Comparison of ENCODE assay signal across 1 cellular context in the genomic region with DNA sequence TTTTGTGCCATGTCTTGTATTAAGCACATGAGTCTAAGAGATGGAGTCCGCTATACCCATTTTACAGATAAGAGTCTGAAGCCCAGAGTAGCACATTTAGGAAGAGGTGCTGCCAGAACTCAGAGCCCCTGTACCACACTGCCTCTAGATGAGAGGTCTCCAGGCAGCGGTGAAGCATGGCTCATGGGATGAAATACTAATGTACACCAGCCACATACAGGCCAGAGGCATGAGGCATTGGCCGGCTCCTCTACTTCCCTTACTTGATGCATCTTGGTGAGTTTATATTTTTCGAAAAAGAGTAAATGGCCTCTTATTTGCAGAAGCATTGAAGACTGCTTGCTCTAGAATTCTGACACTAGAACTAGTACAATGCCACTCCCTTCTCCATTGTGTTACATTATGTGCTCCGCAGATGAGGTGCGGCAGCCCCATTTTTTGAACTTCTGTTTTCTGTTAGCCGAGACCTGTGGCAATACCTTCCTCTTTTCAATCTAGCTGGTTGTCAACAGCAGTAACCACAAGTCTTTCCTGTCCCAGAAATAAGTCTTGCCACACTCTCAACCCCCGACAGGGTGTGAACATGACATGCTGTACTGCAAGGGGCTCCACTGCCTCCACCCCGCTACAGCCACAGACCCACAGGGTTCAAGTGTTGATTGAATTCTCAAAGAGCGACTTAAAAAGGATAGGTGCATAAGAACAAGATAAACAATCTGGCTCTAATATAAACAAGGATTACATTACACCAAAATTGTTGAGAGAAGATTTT.
A peak's percentile ranks its signal among the peaks of the same experiment; 100 is the strongest.
TF ChIP-seq lines count a peak whose summit lies in the region.

No MANE protein-coding gene starts in this region.

TF ChIP-seq in K562, 482 proteins besides CTCF, POLR2A, EP300 and RAD21 (continued from another document and continues in another):
- TF ChIP-seq, protein P1, sequence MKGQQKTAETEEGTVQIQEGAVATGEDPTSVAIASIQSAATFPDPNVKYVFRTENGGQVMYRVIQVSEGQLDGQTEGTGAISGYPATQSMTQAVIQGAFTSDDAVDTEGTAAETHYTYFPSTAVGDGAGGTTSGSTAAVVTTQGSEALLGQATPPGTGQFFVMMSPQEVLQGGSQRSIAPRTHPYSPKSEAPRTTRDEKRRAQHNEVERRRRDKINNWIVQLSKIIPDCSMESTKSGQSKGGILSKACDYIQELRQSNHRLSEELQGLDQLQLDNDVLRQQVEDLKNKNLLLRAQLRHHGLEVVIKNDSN (CRISPR knock-in tag; IDR thresholded peaks at IDR 0.05): no peak
- peak; percentile 25 for TF ChIP-seq RBM25 (IDR thresholded peaks at IDR 0.05; ENCODE audit: low read depth, low read length, severe bottlenecking)
- no peak for TF ChIP-seq POLR2AphosphoS5 (IDR thresholded peaks at IDR 0.05; ENCODE audit: control insufficient read depth, insufficient read depth, low read depth, low read length)
- TF ChIP-seq ZNF668 (CRISPR knock-in tag; IDR thresholded peaks at IDR 0.05): no peak
- TF ChIP-seq, protein P2, sequence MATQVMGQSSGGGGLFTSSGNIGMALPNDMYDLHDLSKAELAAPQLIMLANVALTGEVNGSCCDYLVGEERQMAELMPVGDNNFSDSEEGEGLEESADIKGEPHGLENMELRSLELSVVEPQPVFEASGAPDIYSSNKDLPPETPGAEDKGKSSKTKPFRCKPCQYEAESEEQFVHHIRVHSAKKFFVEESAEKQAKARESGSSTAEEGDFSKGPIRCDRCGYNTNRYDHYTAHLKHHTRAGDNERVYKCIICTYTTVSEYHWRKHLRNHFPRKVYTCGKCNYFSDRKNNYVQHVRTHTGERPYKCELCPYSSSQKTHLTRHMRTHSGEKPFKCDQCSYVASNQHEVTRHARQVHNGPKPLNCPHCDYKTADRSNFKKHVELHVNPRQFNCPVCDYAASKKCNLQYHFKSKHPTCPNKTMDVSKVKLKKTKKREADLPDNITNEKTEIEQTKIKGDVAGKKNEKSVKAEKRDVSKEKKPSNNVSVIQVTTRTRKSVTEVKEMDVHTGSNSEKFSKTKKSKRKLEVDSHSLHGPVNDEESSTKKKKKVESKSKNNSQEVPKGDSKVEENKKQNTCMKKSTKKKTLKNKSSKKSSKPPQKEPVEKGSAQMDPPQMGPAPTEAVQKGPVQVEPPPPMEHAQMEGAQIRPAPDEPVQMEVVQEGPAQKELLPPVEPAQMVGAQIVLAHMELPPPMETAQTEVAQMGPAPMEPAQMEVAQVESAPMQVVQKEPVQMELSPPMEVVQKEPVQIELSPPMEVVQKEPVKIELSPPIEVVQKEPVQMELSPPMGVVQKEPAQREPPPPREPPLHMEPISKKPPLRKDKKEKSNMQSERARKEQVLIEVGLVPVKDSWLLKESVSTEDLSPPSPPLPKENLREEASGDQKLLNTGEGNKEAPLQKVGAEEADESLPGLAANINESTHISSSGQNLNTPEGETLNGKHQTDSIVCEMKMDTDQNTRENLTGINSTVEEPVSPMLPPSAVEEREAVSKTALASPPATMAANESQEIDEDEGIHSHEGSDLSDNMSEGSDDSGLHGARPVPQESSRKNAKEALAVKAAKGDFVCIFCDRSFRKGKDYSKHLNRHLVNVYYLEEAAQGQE (CRISPR knock-in tag; IDR thresholded peaks at IDR 0.05; ENCODE audit: low read depth): no peak
- TF ChIP-seq FOXA3 (CRISPR knock-in tag; conservative IDR thresholded peaks at IDR 0.05 in 1 of 2, IDR thresholded peaks at IDR 0.05 in 1 of 2): peak; percentile 40 to 67; a peak in 1 of 4 replicates
- no peak for TF ChIP-seq FOXK1 (CRISPR knock-in tag; IDR thresholded peaks at IDR 0.05; ENCODE audit: borderline replicate concordance)
- TF ChIP-seq PPARD (CRISPR knock-in tag; IDR thresholded peaks at IDR 0.05): no peak
- TF ChIP-seq STAG1 (CRISPR knock-in tag; IDR thresholded peaks at IDR 0.05; ENCODE audit: borderline replicate concordance): no peak
- peak; percentile 56; the same call in 1 of the 2 replicates for TF ChIP-seq BRD4 (IDR thresholded peaks at IDR 0.05)
- TF ChIP-seq RNF2 (IDR thresholded peaks at IDR 0.05): peak; percentile 41; the same call in 1 of the 2 replicates
- TF ChIP-seq DMBX1 (CRISPR knock-in tag; IDR thresholded peaks at IDR 0.05; ENCODE audit: borderline replicate concordance): no peak
- no peak for TF ChIP-seq CBFA2T2 (conservative IDR thresholded peaks at IDR 0.05)
- no peak for TF ChIP-seq NFE2L1 (tag; IDR thresholded peaks at IDR 0.05; ENCODE audit: borderline replicate concordance, low read depth)
- TF ChIP-seq, protein P3, sequence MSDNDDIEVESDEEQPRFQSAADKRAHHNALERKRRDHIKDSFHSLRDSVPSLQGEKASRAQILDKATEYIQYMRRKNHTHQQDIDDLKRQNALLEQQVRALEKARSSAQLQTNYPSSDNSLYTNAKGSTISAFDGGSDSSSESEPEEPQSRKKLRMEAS (CRISPR knock-in tag; IDR thresholded peaks at IDR 0.05): 0 out of 2 replicates have a peak, but pooled peaks have one; percentile 18
- TF ChIP-seq GABPA (tag; conservative IDR thresholded peaks at IDR 0.05; ENCODE audit: low read depth): 0 out of 2 replicates have a peak, but pooled peaks have one; percentile 15
- TF ChIP-seq SMAD4 (CRISPR knock-in tag; conservative IDR thresholded peaks at IDR 0.05): 0 out of 2 replicates have a peak, but pooled peaks have one; percentile 26
- TF ChIP-seq ARID1B (IDR thresholded peaks at IDR 0.05): no peak
- no peak for TF ChIP-seq ZNF444 (CRISPR knock-in tag; IDR thresholded peaks at IDR 0.05)
- 0 out of 4 replicates have a peak, but pooled peaks of 1 of the 2 experiments have one; percentile 17 for TF ChIP-seq FOXK2 (conservative IDR thresholded peaks at IDR 0.05 in 1 of 2, IDR thresholded peaks at IDR 0.05 in 1 of 2; ENCODE audit: low read depth in 2 of 2)
- no peak for TF ChIP-seq ZNF644 (tag; IDR thresholded peaks at IDR 0.05; ENCODE audit: low read depth)
- TF ChIP-seq CBX2 (IDR thresholded peaks at IDR 0.05; ENCODE audit: insufficient read depth, low read length, poor library complexity, severe bottlenecking): no peak
- no peak for TF ChIP-seq KAT7 (CRISPR knock-in tag; IDR thresholded peaks at IDR 0.05; ENCODE audit: borderline replicate concordance)
- no peak for TF ChIP-seq NFATC3 (IDR thresholded peaks at IDR 0.05)
- TF ChIP-seq, protein P4, sequence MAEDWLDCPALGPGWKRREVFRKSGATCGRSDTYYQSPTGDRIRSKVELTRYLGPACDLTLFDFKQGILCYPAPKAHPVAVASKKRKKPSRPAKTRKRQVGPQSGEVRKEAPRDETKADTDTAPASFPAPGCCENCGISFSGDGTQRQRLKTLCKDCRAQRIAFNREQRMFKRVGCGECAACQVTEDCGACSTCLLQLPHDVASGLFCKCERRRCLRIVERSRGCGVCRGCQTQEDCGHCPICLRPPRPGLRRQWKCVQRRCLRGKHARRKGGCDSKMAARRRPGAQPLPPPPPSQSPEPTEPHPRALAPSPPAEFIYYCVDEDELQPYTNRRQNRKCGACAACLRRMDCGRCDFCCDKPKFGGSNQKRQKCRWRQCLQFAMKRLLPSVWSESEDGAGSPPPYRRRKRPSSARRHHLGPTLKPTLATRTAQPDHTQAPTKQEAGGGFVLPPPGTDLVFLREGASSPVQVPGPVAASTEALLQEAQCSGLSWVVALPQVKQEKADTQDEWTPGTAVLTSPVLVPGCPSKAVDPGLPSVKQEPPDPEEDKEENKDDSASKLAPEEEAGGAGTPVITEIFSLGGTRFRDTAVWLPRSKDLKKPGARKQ (CRISPR knock-in tag; IDR thresholded peaks at IDR 0.05): no peak
- TF ChIP-seq MEIS2 (IDR thresholded peaks at IDR 0.05; ENCODE audit: partially characterized antibody): peak; percentile 59
- TF ChIP-seq, protein P5, sequence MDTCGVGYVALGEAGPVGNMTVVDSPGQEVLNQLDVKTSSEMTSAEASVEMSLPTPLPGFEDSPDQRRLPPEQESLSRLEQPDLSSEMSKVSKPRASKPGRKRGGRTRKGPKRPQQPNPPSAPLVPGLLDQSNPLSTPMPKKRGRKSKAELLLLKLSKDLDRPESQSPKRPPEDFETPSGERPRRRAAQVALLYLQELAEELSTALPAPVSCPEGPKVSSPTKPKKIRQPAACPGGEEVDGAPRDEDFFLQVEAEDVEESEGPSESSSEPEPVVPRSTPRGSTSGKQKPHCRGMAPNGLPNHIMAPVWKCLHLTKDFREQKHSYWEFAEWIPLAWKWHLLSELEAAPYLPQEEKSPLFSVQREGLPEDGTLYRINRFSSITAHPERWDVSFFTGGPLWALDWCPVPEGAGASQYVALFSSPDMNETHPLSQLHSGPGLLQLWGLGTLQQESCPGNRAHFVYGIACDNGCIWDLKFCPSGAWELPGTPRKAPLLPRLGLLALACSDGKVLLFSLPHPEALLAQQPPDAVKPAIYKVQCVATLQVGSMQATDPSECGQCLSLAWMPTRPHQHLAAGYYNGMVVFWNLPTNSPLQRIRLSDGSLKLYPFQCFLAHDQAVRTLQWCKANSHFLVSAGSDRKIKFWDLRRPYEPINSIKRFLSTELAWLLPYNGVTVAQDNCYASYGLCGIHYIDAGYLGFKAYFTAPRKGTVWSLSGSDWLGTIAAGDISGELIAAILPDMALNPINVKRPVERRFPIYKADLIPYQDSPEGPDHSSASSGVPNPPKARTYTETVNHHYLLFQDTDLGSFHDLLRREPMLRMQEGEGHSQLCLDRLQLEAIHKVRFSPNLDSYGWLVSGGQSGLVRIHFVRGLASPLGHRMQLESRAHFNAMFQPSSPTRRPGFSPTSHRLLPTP (IDR thresholded peaks at IDR 0.05; ENCODE audit: borderline replicate concordance, extremely low read depth, insufficient read length): no peak
- TF ChIP-seq, protein P6, sequence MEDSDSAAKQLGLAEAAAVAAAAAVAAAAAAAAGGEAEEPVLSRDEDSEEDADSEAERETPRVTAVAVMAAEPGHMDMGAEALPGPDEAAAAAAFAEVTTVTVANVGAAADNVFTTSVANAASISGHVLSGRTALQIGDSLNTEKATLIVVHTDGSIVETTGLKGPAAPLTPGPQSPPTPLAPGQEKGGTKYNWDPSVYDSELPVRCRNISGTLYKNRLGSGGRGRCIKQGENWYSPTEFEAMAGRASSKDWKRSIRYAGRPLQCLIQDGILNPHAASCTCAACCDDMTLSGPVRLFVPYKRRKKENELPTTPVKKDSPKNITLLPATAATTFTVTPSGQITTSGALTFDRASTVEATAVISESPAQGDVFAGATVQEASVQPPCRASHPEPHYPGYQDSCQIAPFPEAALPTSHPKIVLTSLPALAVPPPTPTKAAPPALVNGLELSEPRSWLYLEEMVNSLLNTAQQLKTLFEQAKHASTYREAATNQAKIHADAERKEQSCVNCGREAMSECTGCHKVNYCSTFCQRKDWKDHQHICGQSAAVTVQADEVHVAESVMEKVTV (CRISPR knock-in tag; IDR thresholded peaks at IDR 0.05): no peak
- TF ChIP-seq ZNF764 (CRISPR knock-in tag; IDR thresholded peaks at IDR 0.05; ENCODE audit: low read depth): no peak
- TF ChIP-seq, protein P7, sequence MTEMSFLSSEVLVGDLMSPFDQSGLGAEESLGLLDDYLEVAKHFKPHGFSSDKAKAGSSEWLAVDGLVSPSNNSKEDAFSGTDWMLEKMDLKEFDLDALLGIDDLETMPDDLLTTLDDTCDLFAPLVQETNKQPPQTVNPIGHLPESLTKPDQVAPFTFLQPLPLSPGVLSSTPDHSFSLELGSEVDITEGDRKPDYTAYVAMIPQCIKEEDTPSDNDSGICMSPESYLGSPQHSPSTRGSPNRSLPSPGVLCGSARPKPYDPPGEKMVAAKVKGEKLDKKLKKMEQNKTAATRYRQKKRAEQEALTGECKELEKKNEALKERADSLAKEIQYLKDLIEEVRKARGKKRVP (CRISPR knock-in tag; IDR thresholded peaks at IDR 0.05): no peak
- no peak for TF ChIP-seq DDX20 (tag; IDR thresholded peaks at IDR 0.05; ENCODE audit: low read depth)
- TF ChIP-seq, protein P8, sequence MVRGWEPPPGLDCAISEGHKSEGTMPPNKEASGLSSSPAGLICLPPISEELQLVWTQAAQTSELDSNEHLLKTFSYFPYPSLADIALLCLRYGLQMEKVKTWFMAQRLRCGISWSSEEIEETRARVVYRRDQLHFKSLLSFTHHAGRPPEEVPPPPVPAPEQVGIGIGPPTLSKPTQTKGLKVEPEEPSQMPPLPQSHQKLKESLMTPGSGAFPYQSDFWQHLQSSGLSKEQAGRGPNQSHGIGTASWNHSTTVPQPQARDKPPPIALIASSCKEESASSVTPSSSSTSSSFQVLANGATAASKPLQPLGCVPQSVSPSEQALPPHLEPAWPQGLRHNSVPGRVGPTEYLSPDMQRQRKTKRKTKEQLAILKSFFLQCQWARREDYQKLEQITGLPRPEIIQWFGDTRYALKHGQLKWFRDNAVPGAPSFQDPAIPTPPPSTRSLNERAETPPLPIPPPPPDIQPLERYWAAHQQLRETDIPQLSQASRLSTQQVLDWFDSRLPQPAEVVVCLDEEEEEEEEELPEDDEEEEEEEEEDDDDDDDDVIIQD (CRISPR knock-in tag; IDR thresholded peaks at IDR 0.05): no peak
- no peak for TF ChIP-seq SLC30A9 (CRISPR knock-in tag; IDR thresholded peaks at IDR 0.05)
- TF ChIP-seq, protein P9, sequence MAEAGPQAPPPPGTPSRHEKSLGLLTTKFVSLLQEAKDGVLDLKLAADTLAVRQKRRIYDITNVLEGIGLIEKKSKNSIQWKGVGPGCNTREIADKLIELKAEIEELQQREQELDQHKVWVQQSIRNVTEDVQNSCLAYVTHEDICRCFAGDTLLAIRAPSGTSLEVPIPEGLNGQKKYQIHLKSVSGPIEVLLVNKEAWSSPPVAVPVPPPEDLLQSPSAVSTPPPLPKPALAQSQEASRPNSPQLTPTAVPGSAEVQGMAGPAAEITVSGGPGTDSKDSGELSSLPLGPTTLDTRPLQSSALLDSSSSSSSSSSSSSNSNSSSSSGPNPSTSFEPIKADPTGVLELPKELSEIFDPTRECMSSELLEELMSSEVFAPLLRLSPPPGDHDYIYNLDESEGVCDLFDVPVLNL (CRISPR knock-in tag; IDR thresholded peaks at IDR 0.05; ENCODE audit: low read depth): no peak
- TF ChIP-seq HMGN3 (IDR thresholded peaks at IDR 0.05; ENCODE audit: borderline replicate concordance, extremely low read depth, insufficient read length, low read depth, low read length): no peak
- no peak for TF ChIP-seq ZNF79 (CRISPR knock-in tag; IDR thresholded peaks at IDR 0.05; ENCODE audit: low read depth)
- TF ChIP-seq ZNF408 (CRISPR knock-in tag; IDR thresholded peaks at IDR 0.05; ENCODE audit: low read depth): no peak
